In the genomic region with DNA sequence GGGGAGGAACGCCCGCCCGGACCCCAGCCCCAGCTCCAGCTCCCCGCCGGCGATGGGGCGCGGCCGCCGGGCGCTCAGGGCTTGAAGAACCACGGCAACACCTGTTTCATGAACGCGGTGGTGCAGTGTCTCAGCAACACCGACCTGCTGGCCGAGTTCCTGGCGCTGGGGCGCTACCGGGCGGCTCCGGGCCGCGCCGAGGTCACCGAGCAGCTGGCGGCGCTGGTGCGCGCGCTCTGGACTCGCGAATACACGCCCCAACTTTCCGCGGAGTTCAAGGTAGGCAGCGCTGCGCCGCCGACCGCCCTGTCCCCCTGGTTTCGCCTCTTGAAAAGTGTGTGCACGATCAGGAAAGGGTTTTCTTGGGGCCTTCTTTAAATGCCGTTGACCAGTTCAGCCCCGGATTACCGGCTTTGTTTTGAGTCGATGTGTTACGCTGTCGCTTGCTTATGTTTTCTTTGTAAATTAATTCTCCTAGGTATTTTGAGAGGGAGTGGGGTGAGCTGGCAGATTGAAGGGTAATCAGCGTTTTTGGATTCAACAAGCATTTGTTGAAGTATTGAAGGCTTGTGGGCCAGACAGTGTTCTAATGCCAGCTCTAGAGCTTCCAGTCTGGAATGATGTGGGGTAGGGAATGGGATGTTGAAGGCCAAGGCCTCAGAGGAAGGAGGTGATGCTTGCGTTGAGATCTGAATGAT, we compare ENCODE assay signal across 7 cellular contexts. TPM values are rescaled to one million over a fixed set of nuclear protein-coding genes. Genes with fewer than 3 reads are reported as not detected.
DNase-seq lines count a peak whose midpoint lies in the region; ATAC-seq and TF ChIP-seq lines count a peak whose summit lies in the region.

No MANE protein-coding gene starts in this region.

- no peak overlapping the region for H3K27ac Mint-ChIP-seq in glutamatergic neuron (ENCODE audit: unreplicated experiment)

- no peak overlapping the region for H3K27ac ChIP-seq in uterus

- H3K27me3 Mint-ChIP-seq in glutamatergic neuron (ENCODE audit: unreplicated experiment) = no peaks in the 10 kb centered on the region

- peaks cover 4% of the 10 kb centered on the region for H3K9me3 Mint-ChIP-seq in glutamatergic neuron (ENCODE audit: unreplicated experiment)

- H3K9me3 ChIP-seq in uterus = no peaks in the 10 kb centered on the region

- H3K4me3 ChIP-seq in GM06990 (replicated peaks; ENCODE audit: low read depth, low read length) (no peak overlapping the region), uterus (peak overlapping the region in 1 of 2 donors; percentile 34)

- TF ChIP-seq POLR2A in uterus (IDR thresholded peaks at IDR 0.05) = no peak

- DNase-seq in GM06990 (ENCODE audit: extremely low read depth, insufficient read length) (peak; percentile 39), Kasumi-1 (lab: John Stamatoyannopoulos, UW) (peak; percentile 6 to 18), glutamatergic neuron (peak; percentile 47), pons (ENCODE audit: low spot score) (peak; percentile 3), uterus (no peak)
- peak; percentile 25 for DNase-seq in activated T-cell treated with anti-CD3 and anti-CD28 coated beads, Interleukin-2, amount 50 U/mL, for 1 hour

- intact Hi-C loops in uterus (cut with DNase I; ENCODE audit: low total_unique reads) = no loop called here

- TF ChIP-seq CTCF in GM06990 (IDR thresholded peaks at IDR 0.05; ENCODE audit: insufficient read depth, low read length, poor library complexity, severe bottlenecking) = peak; percentile 11
- TF ChIP-seq CTCF in glutamatergic neuron (IDR thresholded peaks at IDR 0.05; ENCODE audit: partially characterized antibody, unreplicated experiment) = no peak
- TF ChIP-seq CTCF in uterus (IDR thresholded peaks at IDR 0.05) = no peak

- no peak for ATAC-seq in HG02623 (IDR thresholded peaks at IDR 0.05; ENCODE audit: unreplicated experiment)

- no peaks in the 10 kb centered on the region for H3K36me3 ChIP-seq in GM06990 (ENCODE audit: control insufficient read depth, insufficient read depth, low read length)
- H3K36me3 ChIP-seq in uterus = no peaks in the 10 kb centered on the region

- H3K36me3 Mint-ChIP-seq in glutamatergic neuron (ENCODE audit: unreplicated experiment) = no peaks in the 10 kb centered on the region

- H3K27me3 ChIP-seq in GM06990 (replicated peaks; ENCODE audit: control insufficient read depth, insufficient read depth, low read length) = peaks cover 4% of the 10 kb centered on the region
- H3K27me3 ChIP-seq in uterus = peaks cover 0 to 16% of the 10 kb centered on the region in 2 donors

- peaks cover 6% of the 10 kb centered on the region for H3K4me1 Mint-ChIP-seq in glutamatergic neuron (ENCODE audit: low read depth, unreplicated experiment)

- peak overlapping the region; percentile 81 for H3K4me3 Mint-ChIP-seq in glutamatergic neuron (ENCODE audit: unreplicated experiment)

- peaks cover 0 to 7% of the 10 kb centered on the region in 2 donors for H3K4me1 ChIP-seq in uterus

RNA-seq across cellular contexts. Expression of gene USP43, which starts 0.7 kb away (rescaled TPM):
- total RNA-seq in glutamatergic neuron (ENCODE audit: unreplicated experiment) = 0.22 TPM
- 1 to 10 TPM in 1 of 4 donors, under 1 TPM in 1, not detected in 2; 0.40 to 2.1 TPM for total RNA-seq in uterus

Comparison
In these comparisons a context has a peak if more than half of its experiments do, and no peak if none do; other contexts are left out.
1. DNase-seq: peak in GM06990 (single experiment), Kasumi-1 (2 of 2), activated T-cell treated with anti-CD3 and anti-CD28 coated beads, Interleukin-2, amount 50 U/mL, for 1 hour (single experiment), glutamatergic neuron (single experiment) and pons (single experiment); none in uterus (0 of 2).